Comparison of ENCODE assay signal across 14 cellular contexts in the genomic region with DNA sequence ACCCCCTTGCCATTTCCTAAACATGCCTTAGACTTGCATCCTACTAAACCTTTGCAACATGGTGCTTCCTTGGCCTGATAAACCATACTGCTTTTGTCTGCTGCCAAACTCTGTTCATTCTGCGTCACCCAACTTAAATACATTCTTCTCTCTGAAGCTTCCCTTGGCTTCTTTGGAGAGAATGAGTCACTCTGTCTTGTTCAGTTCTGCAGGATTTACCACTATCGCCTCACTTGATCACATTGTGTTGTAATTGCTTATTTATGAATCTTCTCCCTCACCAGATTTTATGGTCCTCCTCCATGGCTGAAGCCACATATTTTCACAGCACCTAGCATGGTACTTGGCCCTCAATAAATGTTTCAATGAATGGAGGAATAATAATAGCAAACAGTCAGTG. TPM values are rescaled to one million over a fixed set of nuclear protein-coding genes. Genes with fewer than 3 reads are reported as not detected.
DNase-seq lines count a peak whose midpoint lies in the region; ATAC-seq and TF ChIP-seq lines count a peak whose summit lies in the region.
"Had no signal": no experiment of that assay in that cellular context is flagged by ENCODE, and none has a peak within 500 bp of the region (broad histone marks: within the 10 kb centered on the region; RNA-seq: fewer than 3 reads in every experiment).

No MANE protein-coding gene starts in this region.

- WGBS in smooth muscle cell (ENCODE audit: low lambda C conversion rate) = 5% methylated on average over 2 of the region's 2 CpGs

- no peak for DNase-seq in activated naive CD8-positive, alpha-beta T cell treated with anti-CD3 and anti-CD28 coated beads, Interleukin-2, amount 50 U/mL, for 24 hours
- DNase-seq in activated naive CD8-positive, alpha-beta T cell treated with anti-CD3 and anti-CD28 coated beads for 36 hours = no peak
- DNase-seq in SJSA1 (ENCODE audit: low read depth in 1 of 2, low spot score in 2 of 2) = peak; percentile 54 to 75
- DNase-seq in fibroblast of peridontal ligament (ENCODE audit: extremely low read depth) = peak; percentile 98
- no peak for DNase-seq in smooth muscle cell (lab: John Stamatoyannopoulos, UW; ENCODE audit: unreplicated experiment)
- no peak for DNase-seq in NCI-H82 treated with DMSO at 0.1 percent for 48 hours (lab: John Stamatoyannopoulos, UW; ENCODE audit: unreplicated experiment)
- DNase-seq in activated CD4-positive, alpha-beta T cell treated with anti-CD3 and anti-CD28 coated beads, Interleukin-2, amount 50 U/mL, for 48 hours = no peak
- no peak for DNase-seq in NCI-H1436 treated with DMSO at 0.1 percent for 48 hours (lab: John Stamatoyannopoulos, UW)
- DNase-seq: activated CD4-positive, alpha-beta T cell treated with anti-CD3 and anti-CD28 coated beads, Interleukin-2, amount 50 U/mL, for 4 hours; NCI-H1436; occipital lobe; Right ventricle myocardium superior had no signal

- H3K27me3 Mint-ChIP-seq in activated naive CD8-positive, alpha-beta T cell treated with anti-CD3 and anti-CD28 coated beads, Interleukin-2, amount 50 U/mL, for 24 hours = no peaks in the 10 kb centered on the region
- H3K27me3 Mint-ChIP-seq in activated naive CD8-positive, alpha-beta T cell treated with anti-CD3 and anti-CD28 coated beads for 36 hours = no peaks in the 10 kb centered on the region
- H3K27me3 Mint-ChIP-seq: B cell had no signal

- H3F3A ChIP-seq in smooth muscle cell (ENCODE audit: low read depth) = peaks cover 5% of the 10 kb centered on the region

- H3K9me3 Mint-ChIP-seq in activated naive CD8-positive, alpha-beta T cell treated with anti-CD3 and anti-CD28 coated beads, Interleukin-2, amount 50 U/mL, for 24 hours = no peaks in the 10 kb centered on the region
- no peaks in the 10 kb centered on the region for H3K9me3 Mint-ChIP-seq in activated naive CD8-positive, alpha-beta T cell treated with anti-CD3 and anti-CD28 coated beads for 36 hours

- peak overlapping the region; percentile 53 for H3K4me2 ChIP-seq in smooth muscle cell

- H3K4me3 ChIP-seq in SJSA1 (no peak overlapping the region), smooth muscle cell (no peak overlapping the region)
- H3K4me3 ChIP-seq: cardiac muscle cell had no signal

- no peaks in the 10 kb centered on the region for H4K20me1 ChIP-seq in smooth muscle cell (ENCODE audit: low read depth)

- H3K9me3 ChIP-seq in SJSA1 (replicated peaks) (no peaks in the 10 kb centered on the region), smooth muscle cell (replicated peaks; ENCODE audit: low read depth) (no peaks in the 10 kb centered on the region)

- no peaks in the 10 kb centered on the region for H3K36me3 Mint-ChIP-seq in activated naive CD8-positive, alpha-beta T cell treated with anti-CD3 and anti-CD28 coated beads, Interleukin-2, amount 50 U/mL, for 24 hours (ENCODE audit: low read depth)
- peaks cover 1% of the 10 kb centered on the region for H3K36me3 Mint-ChIP-seq in activated naive CD8-positive, alpha-beta T cell treated with anti-CD3 and anti-CD28 coated beads for 36 hours

- no peak for TF ChIP-seq CTCF in smooth muscle cell (IDR thresholded peaks at IDR 0.05; ENCODE audit: borderline replicate concordance, insufficient read depth, poor library complexity, severe bottlenecking)

- H3K79me2 ChIP-seq in smooth muscle cell (ENCODE audit: low read depth) = no peaks in the 10 kb centered on the region

- peak; percentile 46 for ATAC-seq in activated naive CD8-positive, alpha-beta T cell treated with anti-CD3 and anti-CD28 coated beads, Interleukin-2, amount 50 U/mL, for 24 hours

- H3K36me3 ChIP-seq in SJSA1 = no peaks in the 10 kb centered on the region
- no peaks in the 10 kb centered on the region for H3K36me3 ChIP-seq in smooth muscle cell (ENCODE audit: low read depth)
- H3K36me3 ChIP-seq: cardiac muscle cell had no signal

- H3K4me1 Mint-ChIP-seq in activated naive CD8-positive, alpha-beta T cell treated with anti-CD3 and anti-CD28 coated beads, Interleukin-2, amount 50 U/mL, for 24 hours = peaks cover 11% of the 10 kb centered on the region
- peaks cover 12% of the 10 kb centered on the region for H3K4me1 Mint-ChIP-seq in activated naive CD8-positive, alpha-beta T cell treated with anti-CD3 and anti-CD28 coated beads for 36 hours

- H3K27me3 ChIP-seq in SJSA1 (replicated peaks) (no peaks in the 10 kb centered on the region), smooth muscle cell (ENCODE audit: low read depth) (no peaks in the 10 kb centered on the region)
- H3K27me3 ChIP-seq: cardiac muscle cell had no signal

- H3K9ac ChIP-seq in smooth muscle cell (ENCODE audit: low read depth) = no peak overlapping the region

- peak overlapping the region; percentile 66 for H2AFZ ChIP-seq in smooth muscle cell (ENCODE audit: low read depth)

- H3K4me1 ChIP-seq in SJSA1 (replicated peaks) (peaks cover 19% of the 10 kb centered on the region), smooth muscle cell (ENCODE audit: low read depth) (peaks cover 4% of the 10 kb centered on the region)

- H3K27ac ChIP-seq in SJSA1 (no peak overlapping the region), smooth muscle cell (ENCODE audit: low read depth) (peak overlapping the region; percentile 74)
- H3K27ac ChIP-seq: cardiac muscle cell had no signal

- H3K27ac Mint-ChIP-seq in activated naive CD8-positive, alpha-beta T cell treated with anti-CD3 and anti-CD28 coated beads, Interleukin-2, amount 50 U/mL, for 24 hours = no peak overlapping the region
- no peak overlapping the region for H3K27ac Mint-ChIP-seq in activated naive CD8-positive, alpha-beta T cell treated with anti-CD3 and anti-CD28 coated beads for 36 hours
- H3K27ac Mint-ChIP-seq: B cell had no signal

- H3K4me3 Mint-ChIP-seq in activated naive CD8-positive, alpha-beta T cell treated with anti-CD3 and anti-CD28 coated beads, Interleukin-2, amount 50 U/mL, for 24 hours = no peak overlapping the region
- H3K4me3 Mint-ChIP-seq in activated naive CD8-positive, alpha-beta T cell treated with anti-CD3 and anti-CD28 coated beads for 36 hours = no peak overlapping the region
- H3K4me3 Mint-ChIP-seq: B cell had no signal

RNA-seq across cellular contexts. Expression of gene TUT4, which starts 21.7 kb away (rescaled TPM):
- 10 to 100 TPM; 56.7 to 58.2 TPM for total RNA-seq in activated naive CD8-positive, alpha-beta T cell treated with anti-CD3 and anti-CD28 coated beads for 36 hours
- 25.3 and 28.2 TPM in 2 replicates for total RNA-seq in SJSA1 (2014; rRNA removed; shearing (Covaris generic))
- 33.9 and 58.3 TPM in 2 replicates for total RNA-seq in smooth muscle cell
- 13.9 and 31.3 TPM in 2 replicates for polyA plus RNA-seq in smooth muscle cell

RNA-seq across cellular contexts. Expression of gene GPX7, which starts 27.6 kb away (rescaled TPM):
- total RNA-seq in activated naive CD8-positive, alpha-beta T cell treated with anti-CD3 and anti-CD28 coated beads for 36 hours = 10 to 100 TPM; 29.4 to 31.1 TPM
- 22.6 and 57.5 TPM in 2 replicates for total RNA-seq in SJSA1 (2014; rRNA removed; shearing (Covaris generic))
- total RNA-seq in smooth muscle cell = 164 and 192 TPM in 2 replicates
- polyA plus RNA-seq in smooth muscle cell = 136 and 164 TPM in 2 replicates

RNA-seq across cellular contexts. Expression of gene SHISAL2A, which starts 58.4 kb away (rescaled TPM):
- 10 to 100 TPM; 13.7 to 14.2 TPM for total RNA-seq in activated naive CD8-positive, alpha-beta T cell treated with anti-CD3 and anti-CD28 coated beads for 36 hours
- total RNA-seq in SJSA1 (2014; rRNA removed; shearing (Covaris generic)) = not detected in 2 replicates
- total RNA-seq in smooth muscle cell = 2.3 TPM in 1 of 2 replicates, not detected in the other
- 0.66 and 0.98 TPM in 2 replicates for polyA plus RNA-seq in smooth muscle cell
- total RNA-seq: cardiac muscle cell, occipital lobe, Right ventricle myocardium superior had no signal
- polyA plus RNA-seq: cardiac muscle cell had no signal

Comparison
In these comparisons a context has a peak if more than half of its experiments do, and no peak if none do; other contexts are left out.
1. DNase-seq: peak in SJSA1 (2 of 2) and fibroblast of peridontal ligament (single experiment); none in activated naive CD8-positive, alpha-beta T cell treated with anti-CD3 and anti-CD28 coated beads, Interleukin-2, amount 50 U/mL, for 24 hours (single experiment), activated naive CD8-positive, alpha-beta T cell treated with anti-CD3 and anti-CD28 coated beads for 36 hours (single experiment), smooth muscle cell (single experiment), NCI-H82 treated with DMSO at 0.1 percent for 48 hours (single experiment), activated CD4-positive, alpha-beta T cell treated with anti-CD3 and anti-CD28 coated beads, Interleukin-2, amount 50 U/mL, for 48 hours (0 of 2) and NCI-H1436 treated with DMSO at 0.1 percent for 48 hours (single experiment).